ENCODE assay signal across 8 cellular contexts in the genomic region with DNA sequence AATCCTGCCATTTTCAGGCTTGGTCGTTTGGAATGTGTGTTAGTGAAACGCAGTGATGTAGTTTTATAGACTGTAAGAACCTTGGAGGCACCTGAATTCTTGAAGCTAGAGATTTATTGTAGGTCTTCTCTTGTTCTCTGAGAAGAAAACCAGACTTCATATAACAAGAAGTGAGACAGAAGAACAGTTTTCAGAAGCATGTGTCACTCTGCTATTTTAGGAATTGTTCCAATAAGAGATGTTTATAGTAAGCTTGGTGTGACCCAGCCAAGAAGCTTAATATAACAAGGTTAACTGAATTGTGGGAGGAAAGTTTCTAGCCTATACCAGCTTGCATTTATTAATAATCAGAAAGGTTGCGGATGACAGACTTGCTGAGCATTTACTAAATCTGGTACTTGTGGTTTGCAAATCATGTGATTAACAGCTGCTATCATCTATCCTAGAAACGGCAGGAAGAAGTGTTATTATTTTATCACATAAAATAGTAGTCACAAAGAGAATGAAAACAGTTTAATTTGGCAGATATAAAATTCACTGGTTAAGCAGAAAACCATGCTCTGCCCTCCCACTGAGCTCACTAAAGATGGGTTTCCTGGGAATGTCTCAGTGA. TPM values are rescaled to one million over a fixed set of nuclear protein-coding genes. Genes with fewer than 3 reads are reported as not detected.
DNase-seq lines count a peak whose midpoint lies in the region; ATAC-seq and TF ChIP-seq lines count a peak whose summit lies in the region.

No MANE protein-coding gene starts in this region.

- ATAC-seq in GM21367 (IDR thresholded peaks at IDR 0.05; ENCODE audit: unreplicated experiment) (peak; percentile 85), HG03520 (IDR thresholded peaks at IDR 0.05; ENCODE audit: unreplicated experiment) (peak; percentile 67)
- peak; percentile 83 for ATAC-seq in central memory CD8-positive, alpha-beta T cell (replicated peaks; ENCODE audit: extremely low read depth, poor library complexity, severe bottlenecking)
- ATAC-seq in stimulated activated effector memory CD8-positive, alpha-beta T cell treated with anti-CD3 and anti-CD28 coated beads, Interleukin-12 subunit alpha, Interleukin-12 subunit beta, amount 100 ng/mL, for 72 hours = peak; percentile 91

- H3K9ac ChIP-seq in H9 (ENCODE audit: extremely low read depth, insufficient read length, low read length) (no peak overlapping the region), neuronal stem cell (ENCODE audit: low read depth, low read length, poor library complexity) (no peak overlapping the region)

- no peak overlapping the region for H3K4me3 ChIP-seq in neuronal stem cell (ENCODE audit: low read length in 2 of 2)

- no peak overlapping the region for H3K23ac ChIP-seq in H9 (ENCODE audit: insufficient read length, low read depth, low read length)
- H3K23ac ChIP-seq in neuronal stem cell (ENCODE audit: low read depth, low read length, poor library complexity) = no peak overlapping the region

- H3K4me3 Mint-ChIP-seq in central memory CD8-positive, alpha-beta T cell = no peak overlapping the region
- H3K4me3 Mint-ChIP-seq in stimulated activated effector memory CD8-positive, alpha-beta T cell treated with anti-CD3 and anti-CD28 coated beads, Interleukin-12 subunit alpha, Interleukin-12 subunit beta, amount 100 ng/mL, for 72 hours = peak overlapping the region; percentile 32
- no peak overlapping the region for H3K4me3 Mint-ChIP-seq in H9

- no peak overlapping the region for H3K4me2 ChIP-seq in H9 (ENCODE audit: insufficient read depth, insufficient read length, low read length)
- H3K4me2 ChIP-seq in neuronal stem cell (ENCODE audit: insufficient read depth, low read length, poor library complexity, severe bottlenecking) = no peak overlapping the region

- H3K4me1 Mint-ChIP-seq in central memory CD8-positive, alpha-beta T cell = peaks cover 14% of the 10 kb centered on the region
- H3K4me1 Mint-ChIP-seq in stimulated activated effector memory CD8-positive, alpha-beta T cell treated with anti-CD3 and anti-CD28 coated beads, Interleukin-12 subunit alpha, Interleukin-12 subunit beta, amount 100 ng/mL, for 72 hours = peaks cover 16% of the 10 kb centered on the region
- peaks cover 0 to 6% of the 10 kb centered on the region in 2 experiments; a peak in 1 of 4 replicates for H3K4me1 Mint-ChIP-seq in H9

- H4K8ac ChIP-seq in H9 (replicated peaks; ENCODE audit: insufficient read length, low read depth, low read length) (no peak overlapping the region), neuronal stem cell (ENCODE audit: low read depth, low read length) (no peak overlapping the region)

- TF ChIP-seq CTCF in H9 (conservative IDR thresholded peaks at IDR 0.05) = no peak

- no peak overlapping the region for H3K27ac ChIP-seq in H9 (ENCODE audit: insufficient read length, low read depth, low read length)
- H3K27ac ChIP-seq in neuronal stem cell (replicated peaks; ENCODE audit: low read length) = no peak overlapping the region

- H3K36me3 ChIP-seq in neuronal stem cell (replicated peaks in 1 of 2; ENCODE audit: control insufficient read depth in 2 of 2, insufficient read depth in 2 of 2, low read length in 2 of 2) = no peaks in the 10 kb centered on the region

- no peaks in the 10 kb centered on the region for H3K9me3 Mint-ChIP-seq in central memory CD8-positive, alpha-beta T cell
- no peaks in the 10 kb centered on the region for H3K9me3 Mint-ChIP-seq in stimulated activated effector memory CD8-positive, alpha-beta T cell treated with anti-CD3 and anti-CD28 coated beads, Interleukin-12 subunit alpha, Interleukin-12 subunit beta, amount 100 ng/mL, for 72 hours
- no peaks in the 10 kb centered on the region for H3K9me3 Mint-ChIP-seq in H9

- no peak overlapping the region for H3K14ac ChIP-seq in H9 (ENCODE audit: insufficient read depth, low read length)
- no peak overlapping the region for H3K14ac ChIP-seq in neuronal stem cell (ENCODE audit: low read length)

- no peaks in the 10 kb centered on the region for H3K27me3 Mint-ChIP-seq in central memory CD8-positive, alpha-beta T cell
- no peaks in the 10 kb centered on the region; the same call in 1 of the 2 replicates for H3K27me3 Mint-ChIP-seq in H9 (ENCODE audit: low read depth)

- H3K79me2 ChIP-seq in H9 (ENCODE audit: insufficient read depth, low read length) = no peaks in the 10 kb centered on the region

- peak overlapping the region; percentile 50 for H3K27ac Mint-ChIP-seq in central memory CD8-positive, alpha-beta T cell (ENCODE audit: low read depth)
- H3K27ac Mint-ChIP-seq in stimulated activated effector memory CD8-positive, alpha-beta T cell treated with anti-CD3 and anti-CD28 coated beads, Interleukin-12 subunit alpha, Interleukin-12 subunit beta, amount 100 ng/mL, for 72 hours = peak overlapping the region; percentile 38
- no peak overlapping the region for H3K27ac Mint-ChIP-seq in H9

- WGBS in H9 (ENCODE audit: extremely low coverage, insufficient read length, low lambda C conversion rate) = no CpG with 5 or more reads among the region's 4 CpGs
- WGBS in neuronal stem cell (ENCODE audit: extremely low coverage in 2 of 2, insufficient read length in 2 of 2, insufficient replicate concordance in 1 of 2), 2 donors = no CpG with 5 or more reads among the region's 4 CpGs

- H2BK120ac ChIP-seq in H9 (ENCODE audit: low read depth, low read length, poor library complexity, severe bottlenecking) = no peak overlapping the region
- H2BK120ac ChIP-seq in neuronal stem cell (ENCODE audit: low read depth, low read length) = no peak overlapping the region

- H3K4ac ChIP-seq in H9 (ENCODE audit: low read depth, low read length) (no peak overlapping the region), neuronal stem cell (ENCODE audit: low read length) (no peak overlapping the region)

- no peaks in the 10 kb centered on the region for H3K23me2 ChIP-seq in H9 (ENCODE audit: insufficient read length, low read depth, low read length, poor library complexity, severe bottlenecking)

- H3K9me3 ChIP-seq in H9 (ENCODE audit: control insufficient read depth, low read depth, low read length) (no peaks in the 10 kb centered on the region), neuronal stem cell (replicated peaks in 1 of 2; ENCODE audit: control insufficient read depth in 2 of 2, insufficient read depth in 1 of 2, low read depth in 1 of 2, low read length in 2 of 2) (no peaks in the 10 kb centered on the region)

- H2BK12ac ChIP-seq in H9 (ENCODE audit: insufficient read length, low read depth, low read length) = no peak overlapping the region
- H2BK12ac ChIP-seq in neuronal stem cell (ENCODE audit: low read length) = no peak overlapping the region

- H3K18ac ChIP-seq in H9 (ENCODE audit: insufficient read length, low read depth, low read length) (no peak overlapping the region), neuronal stem cell (ENCODE audit: low read length) (no peak overlapping the region)

- H2BK5ac ChIP-seq in H9 (ENCODE audit: insufficient read length, low read length) (no peak overlapping the region), neuronal stem cell (ENCODE audit: low read length) (no peak overlapping the region)

- H3K56ac ChIP-seq in H9 (ENCODE audit: insufficient read length, low read depth, low read length) = no peak overlapping the region

- peaks cover 1% of the 10 kb centered on the region for H3K36me3 Mint-ChIP-seq in central memory CD8-positive, alpha-beta T cell (ENCODE audit: insufficient read depth)
- peaks cover 5% of the 10 kb centered on the region for H3K36me3 Mint-ChIP-seq in stimulated activated effector memory CD8-positive, alpha-beta T cell treated with anti-CD3 and anti-CD28 coated beads, Interleukin-12 subunit alpha, Interleukin-12 subunit beta, amount 100 ng/mL, for 72 hours
- no peaks in the 10 kb centered on the region for H3K36me3 Mint-ChIP-seq in H9 (ENCODE audit: insufficient read depth in 1 of 3, low read depth in 3 of 3)

- H2AFZ ChIP-seq in H9 (ENCODE audit: low read length) = no peak overlapping the region
- H2AFZ ChIP-seq in neuronal stem cell (ENCODE audit: low read length) = no peak overlapping the region

- no peaks in the 10 kb centered on the region for H3K4me1 ChIP-seq in H9 (ENCODE audit: insufficient read depth, low read length)
- H3K4me1 ChIP-seq in neuronal stem cell (ENCODE audit: control insufficient read depth in 2 of 2, insufficient read depth in 1 of 2, low read depth in 1 of 2, low read length in 2 of 2) = peaks cover 0 to 4% of the 10 kb centered on the region in 2 donors

- no peak overlapping the region for H2BK15ac ChIP-seq in H9 (ENCODE audit: low read depth, low read length)
- no peak overlapping the region for H2BK15ac ChIP-seq in neuronal stem cell (ENCODE audit: low read length)

- DNase-seq in ELR (ENCODE audit: low read depth) (peak; percentile 45), NCI-H774 (lab: John Stamatoyannopoulos, UW) (no peak), H9 (no peak), neuronal stem cell (ENCODE audit: low spot score) (no peak)
- no peak for DNase-seq in central memory CD8-positive, alpha-beta T cell (ENCODE audit: low spot score in 2 of 2)
- no peak for DNase-seq in stimulated activated effector memory CD8-positive, alpha-beta T cell treated with anti-CD3 and anti-CD28 coated beads, Interleukin-12 subunit alpha, Interleukin-12 subunit beta, amount 100 ng/mL, for 72 hours (ENCODE audit: low spot score in 2 of 2)

- H2AK5ac ChIP-seq in H9 (ENCODE audit: insufficient read length, low read length) = no peak overlapping the region
- no peak overlapping the region for H2AK5ac ChIP-seq in neuronal stem cell (ENCODE audit: low read depth, low read length)

- no peaks in the 10 kb centered on the region for H3K79me1 ChIP-seq in H9 (ENCODE audit: insufficient read depth, low read depth, low read length, poor library complexity, severe bottlenecking)
- H3K79me1 ChIP-seq in neuronal stem cell (ENCODE audit: low read depth, low read length) = no peaks in the 10 kb centered on the region

- H3T11ph ChIP-seq in H9 (ENCODE audit: low read length) = no peak overlapping the region

- no peak overlapping the region for H4K91ac ChIP-seq in H9 (ENCODE audit: insufficient read length, low read depth, low read length)
- no peak overlapping the region for H4K91ac ChIP-seq in neuronal stem cell (ENCODE audit: low read depth, low read length, poor library complexity)

- no peak overlapping the region for H4K5ac ChIP-seq in H9 (ENCODE audit: insufficient read length, low read depth, low read length)

- no peak overlapping the region for H2BK20ac ChIP-seq in H9 (ENCODE audit: low read depth, low read length, poor library complexity, severe bottlenecking)

- H3K27me3 ChIP-seq in H9 (ENCODE audit: insufficient read depth, low read length) (no peaks in the 10 kb centered on the region), neuronal stem cell (ENCODE audit: control insufficient read depth in 3 of 3, insufficient read depth in 3 of 3, low read depth in 1 of 3, low read length in 3 of 3) (no peaks in the 10 kb centered on the region)

- H4K20me1 ChIP-seq in H9 (ENCODE audit: control insufficient read depth, insufficient read depth, insufficient read length) = no peaks in the 10 kb centered on the region

RNA-seq across cellular contexts. Expression of gene BCAT1, which starts 49.2 kb away (rescaled TPM):
- total RNA-seq in H9 (2021) = 224 and 244 TPM in 2 replicates
- 78.2 TPM for polyA plus RNA-seq in neuronal stem cell (2013, experiment 1 of 2)
- 82.5 TPM for polyA plus RNA-seq in neuronal stem cell (2013, experiment 2 of 2)

Comparison
In these comparisons a context has a peak if more than half of its experiments do, and no peak if none do; other contexts are left out.
1. H3K27ac Mint-ChIP-seq: peak in central memory CD8-positive, alpha-beta T cell (single experiment) and stimulated activated effector memory CD8-positive, alpha-beta T cell treated with anti-CD3 and anti-CD28 coated beads, Interleukin-12 subunit alpha, Interleukin-12 subunit beta, amount 100 ng/mL, for 72 hours (single experiment); none in H9 (0 of 3).
2. Peak in every context shown above with its lines, with median percentiles within 50 percentile points of each other: ATAC-seq.